ENCODE assay signal across 14 cellular contexts in the genomic region with DNA sequence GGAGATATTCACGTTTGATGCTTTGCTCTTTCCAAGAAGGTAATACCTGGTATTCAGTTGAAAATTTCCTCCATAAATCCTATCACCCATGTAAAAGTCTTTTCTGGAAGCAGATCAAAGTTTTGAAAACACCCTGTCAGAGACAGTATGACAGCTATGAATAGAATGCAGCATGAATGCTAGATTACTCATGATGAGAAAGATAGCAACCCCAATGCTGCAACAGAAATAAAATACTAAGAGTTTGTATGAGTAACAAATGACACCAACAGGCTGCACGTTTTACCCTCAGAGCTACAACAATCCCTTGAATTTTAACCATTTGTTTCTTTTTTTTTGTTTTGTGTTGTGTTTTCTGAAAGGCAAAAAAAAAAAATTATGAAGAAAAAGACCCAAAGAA.
DNase-seq lines count a peak whose midpoint lies in the region; ATAC-seq and TF ChIP-seq lines count a peak whose summit lies in the region.
"Had no signal": no experiment of that assay in that cellular context is flagged by ENCODE, and none has a peak within 500 bp of the region (broad histone marks: within the 10 kb centered on the region; RNA-seq: fewer than 3 reads in every experiment).

No MANE protein-coding gene starts in this region.

- H3K4me3 ChIP-seq in RWPE2 (ENCODE audit: severe bottlenecking) (no peak overlapping the region), psoas muscle (no peak overlapping the region), esophagus muscularis mucosa (no peak overlapping the region)
- H3K4me3 ChIP-seq: colonic mucosa had no signal

- 1 to 26% (median 15%) methylated on average over 2 of the region's 2 CpGs for WGBS in psoas muscle, 3 donors
- 9% methylated on average over 2 of the region's 2 CpGs for WGBS in esophagus muscularis mucosa

- no peaks in the 10 kb centered on the region for H3K36me3 ChIP-seq in RWPE2 (ENCODE audit: low read depth)
- H3K36me3 ChIP-seq in psoas muscle (ENCODE audit: insufficient read depth in 1 of 2, low read depth in 1 of 2), result no peaks in the 10 kb centered on the region
- H3K36me3 ChIP-seq in esophagus muscularis mucosa, result no peaks in the 10 kb centered on the region
- H3K36me3 ChIP-seq: colonic mucosa had no signal

- TF ChIP-seq POLR2A in esophagus muscularis mucosa (IDR thresholded peaks at IDR 0.05; ENCODE audit: low read depth), result no peak

- no peak for TF ChIP-seq CTCF in RWPE2 (IDR thresholded peaks at IDR 0.05; ENCODE audit: poor library complexity, severe bottlenecking)
- no peak for TF ChIP-seq CTCF in psoas muscle (IDR thresholded peaks at IDR 0.05)
- no peak for TF ChIP-seq CTCF in esophagus muscularis mucosa (IDR thresholded peaks at IDR 0.05)

- DNase-seq in GM04503 (ENCODE audit: low read depth), result peak; percentile 39
- DNase-seq in RWPE2 (ENCODE audit: low spot score), result no peak
- peak; percentile 14 for DNase-seq in epithelial cell of prostate (ENCODE audit: low read depth, low spot score)
- DNase-seq in psoas muscle, result no peak
- DNase-seq in esophagus muscularis mucosa (ENCODE audit: extremely low spot score), result no peak
- no peak for DNase-seq in anterior cingulate cortex (lab: John Stamatoyannopoulos, UW)
- no peak for DNase-seq in putamen (ENCODE audit: low spot score)
- no peak for DNase-seq in NOMO-1 (lab: John Stamatoyannopoulos, UW; ENCODE audit: unreplicated experiment in 2 of 2)
- DNase-seq: activated naive CD4-positive, alpha-beta T cell treated with anti-CD3 and anti-CD28 coated beads, Interleukin-2, amount 50 U/mL, for 16 hours; colonic mucosa; naive thymus-derived CD8-positive, alpha-beta T cell; NCI-H1436 treated with DMSO at 0.1 percent for 48 hours; NCI-H526 treated with DMSO at 0.1 percent for 48 hours; SHP77 treated with DMSO at 0.1 percent for 48 hours had no signal

- H3K9me3 ChIP-seq in RWPE2 (ENCODE audit: severe bottlenecking) (no peaks in the 10 kb centered on the region), psoas muscle (no peaks in the 10 kb centered on the region), esophagus muscularis mucosa (no peaks in the 10 kb centered on the region)
- H3K9me3 ChIP-seq: colonic mucosa had no signal

- H3K4me1 ChIP-seq in RWPE2 (ENCODE audit: insufficient read depth, poor library complexity, severe bottlenecking) (no peaks in the 10 kb centered on the region), psoas muscle (no peaks in the 10 kb centered on the region), esophagus muscularis mucosa (peaks cover 0 to 29% (median 3%) of the 10 kb centered on the region in 4 donors)
- H3K4me1 ChIP-seq: colonic mucosa had no signal

- H3K27me3 ChIP-seq in RWPE2 (ENCODE audit: insufficient read depth, poor library complexity, severe bottlenecking) (no peaks in the 10 kb centered on the region), psoas muscle (ENCODE audit: insufficient read depth in 3 of 3, low read length in 2 of 3) (no peaks in the 10 kb centered on the region), esophagus muscularis mucosa (no peaks in the 10 kb centered on the region)
- H3K27me3 ChIP-seq: colonic mucosa had no signal

- ATAC-seq in RWPE2 (ENCODE audit: low read depth) (peak; percentile 85), psoas muscle (peak; percentile 87 to 93 (median 90))
- ATAC-seq: naive thymus-derived CD8-positive, alpha-beta T cell had no signal

- intact Hi-C loops in psoas muscle (cut with DNase I) (no loop called here), esophagus muscularis mucosa (cut with DNase I) (no loop called here)

- no peak overlapping the region for H3K27ac ChIP-seq in RWPE2 (ENCODE audit: poor library complexity, severe bottlenecking)
- no peak overlapping the region for H3K27ac ChIP-seq in epithelial cell of prostate
- H3K27ac ChIP-seq in psoas muscle, result peak overlapping the region; percentile 31
- H3K27ac ChIP-seq in esophagus muscularis mucosa (replicated peaks in 1 of 4), result no peak overlapping the region
- H3K27ac ChIP-seq: colonic mucosa had no signal

- TF ChIP-seq EP300 in esophagus muscularis mucosa (IDR thresholded peaks at IDR 0.05), result no peak

Comparison
In these comparisons a context has a peak if more than half of its experiments do, and no peak if none do; other contexts are left out.
1. DNase-seq: peak in GM04503 (single experiment) and epithelial cell of prostate (single experiment); none in RWPE2 (single experiment), psoas muscle (0 of 2), esophagus muscularis mucosa (single experiment), anterior cingulate cortex (0 of 58), putamen (single experiment) and NOMO-1 (0 of 2).